ENCODE assay signal across 30 cellular contexts in genomic region chr18:66138642-66139041, GRCh38.
"Had no signal": no experiment of that assay in that cellular context is flagged by ENCODE, and none has a peak within 500 bp of the region (broad histone marks: within the 10 kb centered on the region; RNA-seq: fewer than 3 reads in every experiment).

No MANE protein-coding gene starts in this region.

- DNase-seq: activated CD4-positive, alpha-beta T cell treated with anti-CD3 and anti-CD28 coated beads, Interleukin-2, amount 10 ng/mL, durations not matched to agents 24 days and 14 days; activated CD4-positive, alpha-beta T cell treated with anti-CD3 and anti-CD28 coated beads, Interleukin-2, amount 50 U/mL, for 4 hours; activated CD4-positive, CD25-positive, alpha-beta regulatory T cell; activated CD8-positive, alpha-beta T cell treated with anti-CD3 and anti-CD28 coated beads for 36 hours; activated gamma-delta T cell; activated naive CD4-positive, alpha-beta T cell treated with Interleukin-2 at 50 U/mL for 16 hours; activated naive CD8-positive, alpha-beta T cell treated with anti-CD3 and anti-CD28 coated beads, Interleukin-2, amount 10 ng/mL, durations not matched to agents 7 days and 5 days; activated T-cell treated with anti-CD3 and anti-CD28 coated beads, Interleukin-2, amount 50 U/mL, for 1 hour; amygdala; MM.1S; MV-4-11; NCI-H1092; NCI-H1436 treated with DMSO at 0.1 percent for 48 hours; NCI-H1694 treated with DMSO at 0.1 percent for 48 hours; NCI-H2029; NCI-H345; NCI-H524 treated with DMSO at 0.1 percent for 48 hours; NK-92 treated with Interleukin-12 subunit alpha and Interleukin-12 subunit beta, amount 100 ng/mL, for 24 hours; PC-3; Peyer's patch; RPMI8226; SW 1271; T-helper 1 cell; T-helper 2 cell; T-helper 9 cell; WERI-Rb-1 had no signal

- H3K4me1 Mint-ChIP-seq: activated CD4-positive, alpha-beta T cell treated with anti-CD3 and anti-CD28 coated beads, Interleukin-2, amount 10 ng/mL, durations not matched to agents 24 days and 14 days; activated naive CD4-positive, alpha-beta T cell treated with anti-CD3 and anti-CD28 coated beads, Interleukin-2, amount 50 U/mL, for 24 hours; activated naive CD8-positive, alpha-beta T cell treated with anti-CD3 and anti-CD28 coated beads, Interleukin-2, amount 10 ng/mL, durations not matched to agents 7 days and 5 days had no signal

- H3K4me2 ChIP-seq: KMS-11 had no signal

- H3K27ac ChIP-seq: ascending aorta, KMS-11, Peyer's patch, WERI-Rb-1 had no signal

- H3K27me3 ChIP-seq: ascending aorta, Peyer's patch had no signal

- H3K27ac Mint-ChIP-seq: activated CD4-positive, alpha-beta T cell treated with anti-CD3 and anti-CD28 coated beads, Interleukin-2, amount 10 ng/mL, durations not matched to agents 24 days and 14 days; activated CD8-positive, alpha-beta T cell treated with anti-CD3 and anti-CD28 coated beads for 36 hours; activated naive CD4-positive, alpha-beta T cell treated with anti-CD3 and anti-CD28 coated beads, Interleukin-2, amount 50 U/mL, for 24 hours; activated naive CD8-positive, alpha-beta T cell treated with anti-CD3 and anti-CD28 coated beads, Interleukin-2, amount 10 ng/mL, durations not matched to agents 7 days and 5 days; activated T-helper 2 cell treated with anti-CD3 and anti-CD28 coated beads, Interferon-gamma antibody, Interleukin-2, Interleukin-4, amounts not matched to agents 10 μg/mL and 5 μg/mL and 100 μg/mL, durations not matched to agents 14 hours and 24 hours and 36 hours had no signal

- H3K36me3 Mint-ChIP-seq: activated naive CD4-positive, alpha-beta T cell treated with anti-CD3 and anti-CD28 coated beads, Interleukin-2, amount 50 U/mL, for 24 hours; activated naive CD8-positive, alpha-beta T cell treated with anti-CD3 and anti-CD28 coated beads, Interleukin-2, amount 10 ng/mL, durations not matched to agents 7 days and 5 days had no signal

- H3K4me1 ChIP-seq: ascending aorta, Peyer's patch had no signal

- H3K9ac ChIP-seq: KMS-11 had no signal

- H3K27me3 Mint-ChIP-seq: activated CD4-positive, alpha-beta T cell treated with anti-CD3 and anti-CD28 coated beads, Interleukin-2, amount 10 ng/mL, durations not matched to agents 24 days and 14 days; activated CD8-positive, alpha-beta T cell treated with anti-CD3 and anti-CD28 coated beads for 36 hours; activated naive CD4-positive, alpha-beta T cell treated with anti-CD3 and anti-CD28 coated beads, Interleukin-2, amount 50 U/mL, for 24 hours; activated naive CD8-positive, alpha-beta T cell treated with anti-CD3 and anti-CD28 coated beads, Interleukin-2, amount 10 ng/mL, durations not matched to agents 7 days and 5 days had no signal

- H3K4me3 Mint-ChIP-seq: activated CD4-positive, alpha-beta T cell treated with anti-CD3 and anti-CD28 coated beads, Interleukin-2, amount 10 ng/mL, durations not matched to agents 24 days and 14 days; activated CD8-positive, alpha-beta T cell treated with anti-CD3 and anti-CD28 coated beads for 36 hours; activated naive CD4-positive, alpha-beta T cell treated with anti-CD3 and anti-CD28 coated beads, Interleukin-2, amount 50 U/mL, for 24 hours; activated naive CD8-positive, alpha-beta T cell treated with anti-CD3 and anti-CD28 coated beads, Interleukin-2, amount 10 ng/mL, durations not matched to agents 7 days and 5 days had no signal

- H3K9me3 ChIP-seq: ascending aorta, Peyer's patch had no signal

- H3K4me3 ChIP-seq: ascending aorta, Peyer's patch had no signal

- H3K9me3 Mint-ChIP-seq: activated CD4-positive, alpha-beta T cell treated with anti-CD3 and anti-CD28 coated beads, Interleukin-2, amount 10 ng/mL, durations not matched to agents 24 days and 14 days had no signal

- H3K36me3 ChIP-seq: ascending aorta, Peyer's patch, WERI-Rb-1 had no signal

- ATAC-seq: activated CD8-positive, alpha-beta T cell treated with anti-CD3 and anti-CD28 coated beads for 36 hours; PC-3 had no signal
